In the genomic region with DNA sequence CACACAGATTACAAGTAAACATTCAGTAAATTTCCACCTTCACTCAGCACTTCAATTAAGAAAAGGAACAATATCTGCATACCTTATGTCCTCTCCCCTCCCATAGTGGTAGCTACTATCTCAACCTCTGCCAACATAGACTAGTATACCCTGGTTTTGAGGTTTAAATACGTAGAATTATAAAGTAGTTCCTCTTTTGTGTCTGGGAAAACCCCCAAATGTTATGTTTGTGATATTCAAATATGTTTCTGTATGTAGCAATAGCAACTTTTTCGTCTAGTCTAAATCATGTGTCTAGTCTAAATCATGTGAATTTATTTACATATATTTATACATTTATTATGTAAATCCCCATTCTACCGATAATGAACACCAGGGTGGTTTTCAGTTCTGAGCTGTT, we compare ENCODE assay signal across 24 cellular contexts. TPM values are rescaled to one million over a fixed set of nuclear protein-coding genes. Genes with fewer than 3 reads are reported as not detected.
DNase-seq lines count a peak whose midpoint lies in the region; ATAC-seq and TF ChIP-seq lines count a peak whose summit lies in the region.
"Had no signal": no experiment of that assay in that cellular context is flagged by ENCODE, and none has a peak within 500 bp of the region (broad histone marks: within the 10 kb centered on the region; RNA-seq: fewer than 3 reads in every experiment).

No MANE protein-coding gene starts in this region.

- H3K9me2 ChIP-seq in Karpas-422 (replicated peaks; ENCODE audit: insufficient read depth, low read length), result no peaks in the 10 kb centered on the region

- no peak overlapping the region for H3K4me3 Mint-ChIP-seq in effector memory CD8-positive, alpha-beta T cell
- H3K4me3 Mint-ChIP-seq: activated CD4-positive, alpha-beta memory T cell treated with anti-CD3 and anti-CD28 coated beads for 36 hours; T-helper 1 cell treated with Interleukin-12 subunit alpha and Interleukin-12 subunit beta and Interleukin-4 antibody, amounts not matched to agents 30 μg/mL and 1 μg/mL, for 36 hours had no signal

- H3K9me3 Mint-ChIP-seq in effector memory CD8-positive, alpha-beta T cell, result peaks cover 3 to 9% of the 10 kb centered on the region in 2 donors

- DNase-seq in KBM-7, result peak; percentile 16
- no peak for DNase-seq in effector memory CD8-positive, alpha-beta T cell
- no peak for DNase-seq in tibial nerve (ENCODE audit: low spot score in 2 of 2)
- no peak for DNase-seq in T-helper 2 cell
- DNase-seq in Karpas-422, result no peak
- DNase-seq: activated CD4-positive, alpha-beta memory T cell treated with anti-CD3 and anti-CD28 coated beads for 36 hours; activated naive CD4-positive, alpha-beta T cell treated with Interleukin-2 at 50 U/mL for 16 hours; amygdala; dermis blood vessel endothelial cell; DMS79 treated with DMSO at 0.1 percent for 48 hours; hippocampal formation; mucosa of descending colon; NCI-H2029; NCI-H345; SJCRH30 had no signal

- peak; percentile 82 for ATAC-seq in GM18499 (IDR thresholded peaks at IDR 0.05; ENCODE audit: insufficient read depth, unreplicated experiment)
- ATAC-seq in GM21576 (IDR thresholded peaks at IDR 0.05; ENCODE audit: unreplicated experiment), result peak; percentile 53
- peak; percentile 51 for ATAC-seq in effector memory CD8-positive, alpha-beta T cell (replicated peaks)
- ATAC-seq in GM18907 (IDR thresholded peaks at IDR 0.05; ENCODE audit: unreplicated experiment), result no peak
- ATAC-seq: HepG2, mucosa of descending colon, Panc1 had no signal

- no peak overlapping the region for H3K4me3 ChIP-seq in tibial nerve
- H3K4me3 ChIP-seq in Karpas-422 (ENCODE audit: low read length), result no peak overlapping the region
- H3K4me3 ChIP-seq: cardiac muscle cell, mucosa of descending colon, SJCRH30, skin epidermis had no signal

- H3K36me3 ChIP-seq in tibial nerve (no peaks in the 10 kb centered on the region), Karpas-422 (ENCODE audit: insufficient read depth, low read length) (no peaks in the 10 kb centered on the region)
- H3K36me3 ChIP-seq: cardiac muscle cell, neutrophil, SJCRH30 had no signal

- H3K27me3 Mint-ChIP-seq in effector memory CD8-positive, alpha-beta T cell, result peaks cover 12 to 21% of the 10 kb centered on the region in 2 donors

- H3K4me1 ChIP-seq in tibial nerve, result peaks cover 0 to 8% (median 0%) of the 10 kb centered on the region in 4 donors
- no peaks in the 10 kb centered on the region for H3K4me1 ChIP-seq in Karpas-422 (ENCODE audit: low read length)
- H3K4me1 ChIP-seq: SJCRH30 had no signal

- no peak for TF ChIP-seq EP300 in tibial nerve (IDR thresholded peaks at IDR 0.05)

- no peak overlapping the region for H3K4me2 ChIP-seq in Karpas-422 (ENCODE audit: low read depth, low read length, poor library complexity, severe bottlenecking)

- in situ Hi-C loops in KBM-7 (cut with MboI; ENCODE audit: low pct_unique_long_range_greater_than_20kb, low sequenced_read_pairs), result no loop called here

- H3K79me2 ChIP-seq in Karpas-422 (ENCODE audit: low read length), result no peaks in the 10 kb centered on the region

- H3K9me3 ChIP-seq in tibial nerve (peaks cover 0 to 36% (median 0%) of the 10 kb centered on the region in 4 donors), Karpas-422 (ENCODE audit: low read length) (no peaks in the 10 kb centered on the region)
- H3K9me3 ChIP-seq: mucosa of descending colon, neutrophil, SJCRH30 had no signal

- no peaks in the 10 kb centered on the region for H3K4me1 Mint-ChIP-seq in effector memory CD8-positive, alpha-beta T cell (ENCODE audit: low read depth in 2 of 2)

- no peak overlapping the region for H3K9ac ChIP-seq in Karpas-422 (ENCODE audit: low read length)

- TF ChIP-seq POLR2A in tibial nerve (IDR thresholded peaks at IDR 0.05), result no peak

- TF ChIP-seq CTCF in tibial nerve (IDR thresholded peaks at IDR 0.05), result no peak

- H3K27ac Mint-ChIP-seq in effector memory CD8-positive, alpha-beta T cell, result no peak overlapping the region
- H3K27ac Mint-ChIP-seq: activated CD4-positive, alpha-beta memory T cell treated with anti-CD3 and anti-CD28 coated beads for 36 hours; T-helper 1 cell treated with Interleukin-12 subunit alpha and Interleukin-12 subunit beta and Interleukin-4 antibody, amounts not matched to agents 30 μg/mL and 1 μg/mL, for 36 hours had no signal

- H3K36me3 Mint-ChIP-seq in effector memory CD8-positive, alpha-beta T cell (ENCODE audit: insufficient read depth), result peaks cover 2% of the 10 kb centered on the region
- H3K36me3 Mint-ChIP-seq: activated CD4-positive, alpha-beta memory T cell treated with anti-CD3 and anti-CD28 coated beads for 36 hours had no signal

- H2AFZ ChIP-seq in Karpas-422 (ENCODE audit: low read length), result no peak overlapping the region

- no peak overlapping the region for H3K27ac ChIP-seq in tibial nerve
- no peak overlapping the region for H3K27ac ChIP-seq in Karpas-422 (ENCODE audit: low read length)
- H3K27ac ChIP-seq: cardiac muscle cell, neutrophil, SJCRH30, skin epidermis had no signal

- H3K27me3 ChIP-seq in tibial nerve (no peaks in the 10 kb centered on the region), Karpas-422 (ENCODE audit: low read length) (no peaks in the 10 kb centered on the region)
- H3K27me3 ChIP-seq: cardiac muscle cell, neutrophil, SJCRH30 had no signal

- 77 to 83% methylated on average over 3 of the region's 3 CpGs for WGBS in tibial nerve, 2 donors

- no peaks in the 10 kb centered on the region for H4K20me1 ChIP-seq in Karpas-422 (ENCODE audit: insufficient read depth, low read depth, low read length)

RNA-seq across cellular contexts. Expression of gene CAMK2B, which starts 13.2 kb away (rescaled TPM):
- 10 to 100 TPM in 2 of 4 donors, 1 to 10 TPM in 2; 9.0 to 14.7 (median 10.9) TPM for total RNA-seq in tibial nerve
- total RNA-seq in Karpas-422 (2014; rRNA removed; shearing (Covaris generic); ENCODE audit: low replicate concordance), result not detected in 2 replicates
